In genomic region chr7:95595825-95596182, GRCh38 we compare ENCODE assay signal across 10 cellular contexts. TPM values are rescaled to one million over a fixed set of nuclear protein-coding genes. Genes with fewer than 3 reads are reported as not detected.
DNase-seq lines count a peak whose midpoint lies in the region; ATAC-seq and TF ChIP-seq lines count a peak whose summit lies in the region.
"Had no signal": no experiment of that assay in that cellular context is flagged by ENCODE, and none has a peak within 500 bp of the region (broad histone marks: within the 10 kb centered on the region; RNA-seq: fewer than 3 reads in every experiment).

No MANE protein-coding gene starts in this region.

- ATAC-seq in body of pancreas (peak; percentile 7), HG03039 (IDR thresholded peaks at IDR 0.05; ENCODE audit: unreplicated experiment) (no peak)

- H3K9me3 ChIP-seq in body of pancreas (no peaks in the 10 kb centered on the region), iPS-20b (ENCODE audit: insufficient read depth, low read depth, low read length) (no peaks in the 10 kb centered on the region)

- H3K27me3 ChIP-seq in body of pancreas (no peaks in the 10 kb centered on the region), iPS-20b (ENCODE audit: insufficient read depth, low read length) (peaks cover 55% of the 10 kb centered on the region), rectal smooth muscle tissue (ENCODE audit: control insufficient read depth, insufficient read depth, low read length) (no peaks in the 10 kb centered on the region)

- H3K36me3 ChIP-seq in body of pancreas (replicated peaks in 1 of 2; ENCODE audit: insufficient read depth in 1 of 2, low read depth in 2 of 2) (peaks cover 0 to 8% of the 10 kb centered on the region in 2 donors), iPS-20b (ENCODE audit: insufficient read depth, low read depth, low read length) (no peaks in the 10 kb centered on the region), rectal smooth muscle tissue (ENCODE audit: control insufficient read depth, insufficient read depth, low read length) (peaks cover 2% of the 10 kb centered on the region)

- WGBS in body of pancreas, 2 donors = 1 to 5% methylated on average over 7 of the region's 7 CpGs

- TF ChIP-seq POLR2A in body of pancreas (IDR thresholded peaks at IDR 0.05) = no peak

- peak overlapping the region; percentile 24 to 30 for H3K4me3 ChIP-seq in body of pancreas
- peak overlapping the region; percentile 94; the same call in 1 of the 2 replicates for H3K4me3 ChIP-seq in iPS-20b (ENCODE audit: low read length)
- peak overlapping the region; percentile 98 for H3K4me3 ChIP-seq in rectal smooth muscle tissue (ENCODE audit: low read length)

- TF ChIP-seq CTCF in body of pancreas (IDR thresholded peaks at IDR 0.05) = no peak

- DNase-seq in DMS53 treated with DMSO at 0.1 percent for 48 hours (lab: John Stamatoyannopoulos, UW; ENCODE audit: unreplicated experiment) = peak; percentile 43
- DNase-seq in body of pancreas = peak in 3 of 4 donors; percentile 52 to 65 (median 59)
- no peak for DNase-seq in ACHN
- no peak for DNase-seq in NCI-H2081 treated with DMSO at 0.1 percent for 48 hours (lab: John Stamatoyannopoulos, UW)
- DNase-seq in putamen (ENCODE audit: low spot score) = no peak
- DNase-seq: activated CD8-positive, alpha-beta memory T cell treated with anti-CD3 and anti-CD28 coated beads for 24 hours; NCI-H187 had no signal

- H3K4me1 ChIP-seq in body of pancreas (peaks cover 61% of the 10 kb centered on the region), iPS-20b (ENCODE audit: insufficient read depth, low read length) (no peaks in the 10 kb centered on the region; the same call in none of the 2 replicates), rectal smooth muscle tissue (ENCODE audit: control insufficient read depth, insufficient read depth, low read length) (peaks cover 14% of the 10 kb centered on the region)

- in situ Hi-C loops in ACHN (cut with HindIII; ENCODE audit: low pct_ligation_motif_present, low pct_unique_long_range_greater_than_20kb, low sequenced_read_pairs) = no loop called here

- H3K9ac ChIP-seq in iPS-20b (ENCODE audit: low read depth, low read length) (no peak overlapping the region), rectal smooth muscle tissue (ENCODE audit: low read length) (peak overlapping the region; percentile 96)

- intact Hi-C loops in body of pancreas (cut with DNase I) = loop anchor here (10.0 kb wide), 1 partner anchor 79 kb away; no protein-coding TSS in a partner anchor

- peak overlapping the region; percentile 90 to 99 (median 97) for H3K27ac ChIP-seq in body of pancreas
- H3K27ac ChIP-seq in iPS-20b (ENCODE audit: low read length) = no peak overlapping the region
- peak overlapping the region; percentile 99 for H3K27ac ChIP-seq in rectal smooth muscle tissue (ENCODE audit: low read depth, low read length)

RNA-seq across cellular contexts. Expression of gene PDK4, which starts 0.5 kb away (rescaled TPM):
- total RNA-seq in body of pancreas = 100 to 1,000 TPM; 234 to 308 TPM

Comparison
In these comparisons a context has a peak if more than half of its experiments do, and no peak if none do; other contexts are left out.
1. DNase-seq: peak in DMS53 treated with DMSO at 0.1 percent for 48 hours (single experiment) and body of pancreas (3 of 4); none in ACHN (single experiment), NCI-H2081 treated with DMSO at 0.1 percent for 48 hours (single experiment) and putamen (single experiment).
2. H3K4me3 ChIP-seq: peak in every context shown above with its lines; median percentile 98 in rectal smooth muscle tissue; 94 in iPS-20b; 27 in body of pancreas.